Comparison of ENCODE assay signal across 8 cellular contexts in the genomic region with DNA sequence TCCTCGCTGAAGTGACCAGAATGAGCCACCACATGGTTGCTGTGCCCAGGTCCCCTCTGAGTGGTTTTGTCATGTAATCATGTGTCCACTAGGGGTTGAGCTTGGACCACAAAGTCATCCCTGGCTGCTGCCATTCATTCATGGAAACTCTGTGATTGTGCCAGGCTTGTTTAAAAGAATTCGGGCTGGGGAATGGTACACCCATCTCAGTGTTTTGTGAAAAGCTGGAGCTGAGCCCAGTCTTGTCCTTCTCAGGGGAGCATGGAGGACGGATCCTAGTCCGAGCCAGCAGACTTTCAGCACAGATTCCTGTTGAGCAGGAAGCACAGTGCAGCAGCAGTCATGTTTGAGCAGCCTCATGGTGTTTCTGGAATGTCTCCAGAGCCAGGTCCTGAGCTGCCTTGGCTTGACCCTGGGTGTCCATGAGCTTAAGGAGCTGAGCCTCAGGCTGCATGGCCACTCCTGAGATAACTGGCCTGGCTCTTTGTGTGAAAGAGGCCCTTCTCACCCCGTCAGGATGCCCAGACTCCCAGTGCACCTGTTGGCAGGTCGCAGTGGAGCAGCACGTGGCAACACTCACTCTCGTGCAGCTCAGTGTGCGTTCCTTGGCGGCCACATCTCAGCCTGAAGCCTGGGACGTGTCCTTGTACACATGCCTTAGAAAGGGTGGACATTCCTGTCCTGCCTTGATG.
A peak's percentile ranks its signal among the peaks of the same experiment; 100 is the strongest.
DNase-seq lines count a peak whose midpoint lies in the region; ATAC-seq and TF ChIP-seq lines count a peak whose summit lies in the region.

No MANE protein-coding gene starts in this region.

- ATAC-seq in Panc1 = peak; percentile 95
- ATAC-seq in lower lobe of right lung = peak; percentile 90 to 93
- ATAC-seq in upper lobe of left lung (ENCODE audit: low FRiP score in 2 of 2) = peak; percentile 86 to 89
- ATAC-seq in GM21515 (IDR thresholded peaks at IDR 0.05; ENCODE audit: unreplicated experiment) = no peak

- no peak overlapping the region for H3K4me2 ChIP-seq in DOHH2 (ENCODE audit: low read length)

- 36 to 54% methylated on average over 11 of the region's 11 CpGs for WGBS in upper lobe of left lung, 2 donors

- no TSS peak for BruUV-seq in Panc1 (replicated peaks; lab: Mats Ljungman, UMichigan)

- TF ChIP-seq POLR2A in upper lobe of left lung (IDR thresholded peaks at IDR 0.05) = no peak

- H3F3A ChIP-seq in DOHH2 (ENCODE audit: control insufficient read depth, insufficient read depth) = no peaks in the 10 kb centered on the region

- H4K20me1 ChIP-seq in DOHH2 (ENCODE audit: control insufficient read depth, insufficient read depth, low read depth, low read length) = no peaks in the 10 kb centered on the region

- POLR2A ChIA-PET in Panc1 (lab: Charles Lee) = interaction anchor here (0.6 kb wide), 1 partner anchor 271 kb away, joined by 10 read pairs; no protein-coding TSS in a partner anchor

- DNase-seq in KBM-7 (peak; percentile 66), Panc1 (ENCODE audit: low read depth, low spot score) (peak; percentile 69), ecto neural progenitor cell (ENCODE audit: low spot score) (peak; percentile 69), lower lobe of right lung (no peak), upper lobe of left lung (peak in 1 of 2 donors; percentile 67)
- DNase-seq in activated CD4-positive, CD25-positive, alpha-beta regulatory T cell (lab: John Stamatoyannopoulos, UW) = no peak

- H3K36me3 ChIP-seq in DOHH2 (ENCODE audit: control insufficient read depth, low read length) (no peaks in the 10 kb centered on the region), Panc1 (ENCODE audit: control insufficient read depth, insufficient read depth, low read length) (no peaks in the 10 kb centered on the region), lower lobe of right lung (no peaks in the 10 kb centered on the region), upper lobe of left lung (no peaks in the 10 kb centered on the region)

- in situ Hi-C loops in KBM-7 (cut with MboI; ENCODE audit: low pct_unique_long_range_greater_than_20kb, low sequenced_read_pairs) (no loop called here), Panc1 (cut with HindIII; ENCODE audit: low pct_unique_long_range_greater_than_20kb, low sequenced_read_pairs) (no loop called here)

- intact Hi-C loops in Panc1 (cut with micrococcal nuclease; ENCODE audit: unreplicated experiment) = loop anchor here (1.0 to 2.0 kb wide), 2 partner anchors 263 to 311 kb away; no protein-coding TSS in a partner anchor
- intact Hi-C loops in lower lobe of right lung (cut with DNase I) = no loop called here

- no peaks in the 10 kb centered on the region for H3K9me2 ChIP-seq in DOHH2 (replicated peaks; ENCODE audit: control insufficient read depth, low read length)

- no peak for TF ChIP-seq EP300 in upper lobe of left lung (IDR thresholded peaks at IDR 0.05)

- H3K27ac ChIP-seq in DOHH2 (ENCODE audit: low read depth, low read length) (no peak overlapping the region), Panc1 (ENCODE audit: low read length) (peak overlapping the region; percentile 64), lower lobe of right lung (no peak overlapping the region), upper lobe of left lung (no peak overlapping the region)

- no peaks in the 10 kb centered on the region for H3K79me2 ChIP-seq in DOHH2 (ENCODE audit: control insufficient read depth, low read length)

- H3K27me3 ChIP-seq in DOHH2 (ENCODE audit: control insufficient read depth, low read length) (peaks cover 9% of the 10 kb centered on the region; the same call in 1 of the 2 replicates), Panc1 (ENCODE audit: control insufficient read depth, insufficient read depth, low read length) (no peaks in the 10 kb centered on the region), lower lobe of right lung (ENCODE audit: low read depth) (no peaks in the 10 kb centered on the region), upper lobe of left lung (no peaks in the 10 kb centered on the region)

- H3K4me3 ChIP-seq in DOHH2 (ENCODE audit: low read length) (no peak overlapping the region), Panc1 (ENCODE audit: low read depth in 2 of 2, low read length in 2 of 2) (no peak overlapping the region), lower lobe of right lung (no peak overlapping the region), upper lobe of left lung (no peak overlapping the region)

- CTCF ChIA-PET in Panc1 (lab: Charles Lee) = interaction anchor here (0.5 to 1.6 kb wide), 5 partner anchors 40 to 312 kb away, joined by 3 to 11 read pairs (median 3); no protein-coding TSS in a partner anchor

- peak; percentile 58 for TF ChIP-seq CTCF in DOHH2 (IDR thresholded peaks at IDR 0.05; ENCODE audit: low read depth, low read length, poor library complexity, severe bottlenecking)
- TF ChIP-seq CTCF in Panc1 (IDR thresholded peaks at IDR 0.05) = peak; percentile 86
- peak; percentile 58 for TF ChIP-seq CTCF in lower lobe of right lung (IDR thresholded peaks at IDR 0.05)
- peak; percentile 28 to 76 (median 58) for TF ChIP-seq CTCF in upper lobe of left lung (IDR thresholded peaks at IDR 0.05)

- H3K9me3 ChIP-seq in DOHH2 (ENCODE audit: control insufficient read depth, insufficient read depth, low read length) (no peaks in the 10 kb centered on the region), Panc1 (ENCODE audit: control insufficient read depth, insufficient read depth, low read depth, low read length) (no peaks in the 10 kb centered on the region), lower lobe of right lung (no peaks in the 10 kb centered on the region), upper lobe of left lung (no peaks in the 10 kb centered on the region)

- no peaks in the 10 kb centered on the region for H3K4me1 ChIP-seq in DOHH2 (ENCODE audit: control insufficient read depth, low read length)
- peaks cover 24% of the 10 kb centered on the region for H3K4me1 ChIP-seq in Panc1 (ENCODE audit: control insufficient read depth, insufficient read depth, low read length)
- no peaks in the 10 kb centered on the region for H3K4me1 ChIP-seq in lower lobe of right lung
- peaks cover 4 to 10% (median 7%) of the 10 kb centered on the region in 4 donors for H3K4me1 ChIP-seq in upper lobe of left lung

Comparison
In these comparisons a context has a peak if more than half of its experiments do, and no peak if none do; other contexts are left out.
1. DNase-seq: peak in KBM-7 (single experiment), Panc1 (single experiment) and ecto neural progenitor cell (single experiment); none in lower lobe of right lung (single experiment) and activated CD4-positive, CD25-positive, alpha-beta regulatory T cell (0 of 4).
2. Peak in every context shown above with its lines, with median percentiles within 50 percentile points of each other: CTCF ChIP-seq.